ENCODE assay signal across 8 cellular contexts in genomic region chr6:21597706-21598273, GRCh38. TPM values are rescaled to one million over a fixed set of nuclear protein-coding genes. Genes with fewer than 3 reads are reported as not detected.
DNase-seq lines count a peak whose midpoint lies in the region; ATAC-seq and TF ChIP-seq lines count a peak whose summit lies in the region.

No MANE protein-coding gene starts in this region.

- H3K79me1 ChIP-seq in mesenchymal stem cell (replicated peaks; ENCODE audit: low read length, poor library complexity, severe bottlenecking): no peaks in the 10 kb centered on the region

- in situ Hi-C loops in ACHN (cut with HindIII; ENCODE audit: low pct_ligation_motif_present, low pct_unique_long_range_greater_than_20kb, low sequenced_read_pairs): no loop called here
- in situ Hi-C loops in mammary epithelial cell (cut with MboI; ENCODE audit: low sequenced_read_pairs in 2 of 2): loop anchor here in 1 of 2 donors (25.0 kb wide), 1 partner anchor 935 kb away; no protein-coding TSS in a partner anchor

- WGBS in mammary epithelial cell (ENCODE audit: low coverage, missing lambda C conversion rate): under 1% methylated on average over 13 of the region's 13 CpGs
- WGBS in mesenchymal stem cell: 11% methylated on average over 10 of the region's 13 CpGs

- intact Hi-C loops in mammary epithelial cell (cut with micrococcal nuclease): loop anchor here (1.0 to 10.0 kb wide), 13 partner anchors 35 to 1847 kb away; no protein-coding TSS in a partner anchor

- H3K18ac ChIP-seq in mesenchymal stem cell (ENCODE audit: low read depth in 1 of 2, low read length in 2 of 2): no peak overlapping the region

- no peak for ATAC-seq in GM18502 (IDR thresholded peaks at IDR 0.05; ENCODE audit: poor library complexity, unreplicated experiment)

- no TSS peak for BruUV-seq in mammary epithelial cell (replicated peaks; lab: Mats Ljungman, UMichigan)

- H2BK5ac ChIP-seq in mesenchymal stem cell (ENCODE audit: low read depth, low read length, poor library complexity, severe bottlenecking): no peak overlapping the region

- H4K20me1 ChIP-seq in mammary epithelial cell (ENCODE audit: insufficient read depth, low read length): no peaks in the 10 kb centered on the region

- peaks cover 19% of the 10 kb centered on the region for H3K4me1 ChIP-seq in mammary epithelial cell (ENCODE audit: insufficient read depth, low read length)
- H3K4me1 ChIP-seq in mesenchymal stem cell (ENCODE audit: control insufficient read depth, insufficient read depth, low read depth, low read length): peaks cover 1% of the 10 kb centered on the region

- H3K4ac ChIP-seq in mesenchymal stem cell (ENCODE audit: low read depth in 1 of 2, low read length in 2 of 2): no peak overlapping the region

- H3K9ac ChIP-seq in mammary epithelial cell (ENCODE audit: insufficient read depth, low read length) (peak overlapping the region; percentile 78), mesenchymal stem cell (ENCODE audit: low read length) (peak overlapping the region; percentile 97)

- no peak overlapping the region for H4K8ac ChIP-seq in mesenchymal stem cell (ENCODE audit: low read length)

- no peak for TF ChIP-seq CTCF in mammary epithelial cell (conservative IDR thresholded peaks at IDR 0.05 in 1 of 2, IDR thresholded peaks at IDR 0.05 in 1 of 2; ENCODE audit: extremely low read depth in 1 of 2, insufficient read depth in 1 of 2, low read depth in 1 of 2, low read length in 2 of 2)

- H3K4me2 ChIP-seq in mammary epithelial cell (ENCODE audit: insufficient read depth, low read depth, low read length): peak overlapping the region; percentile 93
- H3K4me2 ChIP-seq in mesenchymal stem cell (ENCODE audit: low read length, poor library complexity, severe bottlenecking): peak overlapping the region; percentile 60

- DNase-seq in ACHN (peak; percentile 33), HT-29 (ENCODE audit: low spot score) (peak; percentile 31), mammary epithelial cell (peak; percentile 35), mesenchymal stem cell (peak; percentile 37), occipital lobe (lab: John Stamatoyannopoulos, UW) (no peak), activated gamma-delta T cell treated with Interleukin-2 at 50 U/mL for 16 hours (no peak), DMS53 (lab: John Stamatoyannopoulos, UW) (no peak)

- peaks cover 56% of the 10 kb centered on the region for H3K79me2 ChIP-seq in mammary epithelial cell (ENCODE audit: insufficient read depth, low read length)

- H3K23ac ChIP-seq in mesenchymal stem cell (ENCODE audit: low read length in 2 of 2): no peak overlapping the region

- H2BK120ac ChIP-seq in mesenchymal stem cell (ENCODE audit: low read depth, low read length): no peak overlapping the region

- CTCF ChIA-PET in mammary epithelial cell (lab: Charles Lee; ENCODE audit: low non-redundant PET): interaction anchor here (0.6 kb wide), 1 partner anchor 259 kb away, joined by 5 read pairs; no protein-coding TSS in a partner anchor

- no peak overlapping the region for H3K14ac ChIP-seq in mesenchymal stem cell (ENCODE audit: low read length in 2 of 2)

- H3K27me3 ChIP-seq in mammary epithelial cell (ENCODE audit: insufficient read depth, low read length) (no peaks in the 10 kb centered on the region), mesenchymal stem cell (ENCODE audit: control insufficient read depth in 1 of 2, insufficient read depth in 1 of 2, low read length in 2 of 2) (no peaks in the 10 kb centered on the region)

- H3K4me3 ChIP-seq in mammary epithelial cell (replicated peaks in 1 of 3; ENCODE audit: insufficient read depth in 1 of 3, low read depth in 2 of 3, low read length in 3 of 3) (peak overlapping the region; percentile 64 to 98 (median 97)), mesenchymal stem cell (ENCODE audit: insufficient read depth in 1 of 2, low read depth in 1 of 2, low read length in 2 of 2) (peak overlapping the region in 1 of 2 experiments; percentile 96)

- no peak overlapping the region for H2AK5ac ChIP-seq in mesenchymal stem cell (ENCODE audit: low read length, severe bottlenecking)

- no peaks in the 10 kb centered on the region for H3K9me3 ChIP-seq in mammary epithelial cell (replicated peaks; ENCODE audit: insufficient read depth, low read length)
- H3K9me3 ChIP-seq in mesenchymal stem cell (ENCODE audit: control insufficient read depth, low read length): no peaks in the 10 kb centered on the region

- H3K27ac ChIP-seq in mammary epithelial cell (ENCODE audit: insufficient read depth, low read depth, low read length) (peak overlapping the region; percentile 64), mesenchymal stem cell (ENCODE audit: low read length, poor library complexity, severe bottlenecking) (peak overlapping the region; percentile 61)

- dilution Hi-C loops in mammary epithelial cell (cut with HindIII; ENCODE audit: low sequenced_read_pairs): no loop called here

- no peak overlapping the region for H2BK15ac ChIP-seq in mesenchymal stem cell (ENCODE audit: low read depth, poor library complexity, severe bottlenecking)

- H2AFZ ChIP-seq in mammary epithelial cell (ENCODE audit: low read depth, low read length) (peak overlapping the region; percentile 43), mesenchymal stem cell (ENCODE audit: low read depth, low read length) (no peak overlapping the region)

- no peak overlapping the region for H2BK12ac ChIP-seq in mesenchymal stem cell (ENCODE audit: low read length in 2 of 2)

- H3K36me3 ChIP-seq in mammary epithelial cell (ENCODE audit: insufficient read depth, low read length) (no peaks in the 10 kb centered on the region), mesenchymal stem cell (ENCODE audit: control insufficient read depth in 1 of 2, insufficient read depth in 2 of 2, low read depth in 1 of 2, low read length in 2 of 2) (peaks cover 0 to 19% of the 10 kb centered on the region in 2 experiments)

- no peak overlapping the region for H4K91ac ChIP-seq in mesenchymal stem cell (ENCODE audit: low read length)

RNA-seq across cellular contexts. Expression of gene SOX4, which starts 4.2 kb away (rescaled TPM):
- 46.8 and 49.8 TPM in 2 replicates for total RNA-seq in HT-29 (2014; rRNA removed; shearing (Covaris generic))
- total RNA-seq in mammary epithelial cell: 10 to 100 TPM; 22.3 to 64.8 TPM
- polyA plus RNA-seq in mammary epithelial cell: 6.2 TPM
- polyA minus RNA-seq in mammary epithelial cell: 9.2 TPM
- 50.2 TPM for polyA plus RNA-seq in mesenchymal stem cell (2013, experiment 1 of 2)
- polyA plus RNA-seq in mesenchymal stem cell (2013, experiment 2 of 2): 50.6 TPM
- total RNA-seq in occipital lobe: 370 TPM

Comparison
In these comparisons a context has a peak if more than half of its experiments do, and no peak if none do; other contexts are left out.
1. DNase-seq: peak in ACHN (single experiment), HT-29 (single experiment), mammary epithelial cell (single experiment) and mesenchymal stem cell (single experiment); none in occipital lobe (single experiment), activated gamma-delta T cell treated with Interleukin-2 at 50 U/mL for 16 hours (single experiment) and DMS53 (single experiment).